In the genomic region with DNA sequence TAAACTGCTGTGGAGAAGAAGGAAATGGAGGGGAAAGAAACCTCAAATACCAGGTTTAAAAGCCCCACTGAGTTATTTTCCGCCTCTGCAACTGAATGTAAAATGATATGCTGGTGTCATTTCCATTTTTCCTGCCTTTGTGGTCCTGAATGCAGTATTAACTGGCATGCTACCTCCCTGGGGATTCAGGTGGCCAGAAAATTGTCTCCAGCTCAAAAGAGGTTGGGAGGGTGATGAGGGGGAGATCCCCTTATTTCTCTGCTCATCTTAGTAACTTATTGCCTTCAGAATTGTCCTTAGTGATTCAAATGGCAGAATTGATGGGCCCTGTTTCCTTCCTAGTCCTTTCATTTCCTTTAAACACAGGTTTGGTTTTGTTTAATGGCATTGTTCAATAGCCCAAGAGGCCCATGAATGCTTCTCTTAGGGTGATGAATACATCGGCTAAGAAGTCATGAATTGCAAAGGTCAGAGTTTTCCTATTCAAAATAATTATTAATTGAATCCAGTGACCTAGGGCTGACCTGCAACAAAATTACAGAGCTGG, we compare ENCODE assay signal across 13 cellular contexts.
DNase-seq lines count a peak whose midpoint lies in the region; ATAC-seq, FAIRE-seq and TF ChIP-seq lines count a peak whose summit lies in the region.
"Had no signal": no experiment of that assay in that cellular context is flagged by ENCODE, and none has a peak within 500 bp of the region (broad histone marks: within the 10 kb centered on the region; RNA-seq: fewer than 3 reads in every experiment).

No MANE protein-coding gene starts in this region.

- DNase-seq in DND-41 (no peak), GM12878 (ENCODE audit: low read depth, low spot score) (no peak), HEK293T (ENCODE audit: extremely low spot score) (no peak), activated T-cell treated with anti-CD3 and anti-CD28 coated beads for 4 hours (no peak)
- DNase-seq in stimulated activated effector memory CD8-positive, alpha-beta T cell treated with anti-CD3 and anti-CD28 coated beads, Interleukin-12 subunit alpha, Interleukin-12 subunit beta, amount 100 ng/mL, for 72 hours (ENCODE audit: low spot score in 2 of 2): no peak
- DNase-seq in T-helper 2 cell treated with Interferon-gamma antibody and Interleukin-4, amounts not matched to agents 5 μg/mL and 100 μg/mL, for 36 hours (ENCODE audit: low spot score): no peak
- DNase-seq: activated T-cell treated with anti-CD3 and anti-CD28 coated beads, Interleukin-2, amount 50 U/mL, for 4 hours; C1 segment of cervical spinal cord; T-helper 2 cell; upper lobe of left lung had no signal

- no peak overlapping the region for H3K4me2 ChIP-seq in DND-41 (ENCODE audit: insufficient read depth, low read length)
- H3K4me2 ChIP-seq in GM12878 (ENCODE audit: control insufficient read depth, insufficient read depth): peak overlapping the region; percentile 72

- no peak overlapping the region for H3K9ac ChIP-seq in DND-41 (ENCODE audit: low read depth, low read length)
- H3K9ac ChIP-seq in GM12878 (ENCODE audit: control insufficient read depth, insufficient read depth, low read length): no peak overlapping the region

- H3K4me1 ChIP-seq in DND-41 (ENCODE audit: insufficient read depth, low read length) (peaks cover 51% of the 10 kb centered on the region), GM12878 (ENCODE audit: control insufficient read depth, insufficient read depth, low read length) (peaks cover 30% of the 10 kb centered on the region)

- H3K4me1 Mint-ChIP-seq in stimulated activated effector memory CD8-positive, alpha-beta T cell treated with anti-CD3 and anti-CD28 coated beads, Interleukin-12 subunit alpha, Interleukin-12 subunit beta, amount 100 ng/mL, for 72 hours: peaks cover 67% of the 10 kb centered on the region
- peaks cover 35% of the 10 kb centered on the region for H3K4me1 Mint-ChIP-seq in T-helper 2 cell treated with Interferon-gamma antibody and Interleukin-4, amounts not matched to agents 5 μg/mL and 100 μg/mL, for 36 hours (ENCODE audit: low read depth)

- peak; percentile 27 for FAIRE-seq in GM12878 (lab: Jason Lieb, UNC)

- no peak overlapping the region for H3K4me3 Mint-ChIP-seq in stimulated activated effector memory CD8-positive, alpha-beta T cell treated with anti-CD3 and anti-CD28 coated beads, Interleukin-12 subunit alpha, Interleukin-12 subunit beta, amount 100 ng/mL, for 72 hours
- no peak overlapping the region for H3K4me3 Mint-ChIP-seq in T-helper 2 cell treated with Interferon-gamma antibody and Interleukin-4, amounts not matched to agents 5 μg/mL and 100 μg/mL, for 36 hours
- H3K4me3 Mint-ChIP-seq: activated T-cell treated with anti-CD3 and anti-CD28 coated beads, Interleukin-2, amount 50 U/mL, for 4 hours had no signal

- CTCF ChIA-PET in GM12878 (lab: Yijun Ruan, JAX): interaction anchor here (0.7 to 2.4 kb wide), 4 partner anchors 10 to 369 kb away, joined by 3 to 6 read pairs (median 4); no protein-coding TSS in a partner anchor
- CTCF ChIA-PET in HEK293T (lab: Yijun Ruan, JAX): no interaction called here

- intact Hi-C loops in GM12878 (cut with micrococcal nuclease; ENCODE audit: unreplicated experiment): no loop called here

- H3K79me2 ChIP-seq in DND-41 (ENCODE audit: insufficient read depth, low read length) (peaks cover 96% of the 10 kb centered on the region), GM12878 (ENCODE audit: control insufficient read depth, insufficient read depth, low read length) (peaks cover 2% of the 10 kb centered on the region)

- H4K20me1 ChIP-seq in DND-41 (ENCODE audit: insufficient read depth, low read length): peaks cover 83% of the 10 kb centered on the region
- H4K20me1 ChIP-seq in GM12878 (ENCODE audit: control insufficient read depth, insufficient read depth): no peaks in the 10 kb centered on the region

- RAD21 ChIA-PET in GM12878 (lab: Charles Lee; ENCODE audit: unreplicated experiment): interaction anchor here (0.7 to 2.4 kb wide), 4 partner anchors 12 to 369 kb away, joined by 4 to 10 read pairs (median 6); no protein-coding TSS in a partner anchor

- no peak overlapping the region for H3K4me3 ChIP-seq in DND-41 (ENCODE audit: low read depth in 1 of 2, low read length in 2 of 2)
- H3K4me3 ChIP-seq in GM12878: no peak overlapping the region
- H3K4me3 ChIP-seq: upper lobe of left lung had no signal

- no peak for TF ChIP-seq POLR2A in GM12878 (IDR thresholded peaks at IDR 0.05; ENCODE audit: low read depth, low read length)

- ATAC-seq in DND-41 (ENCODE audit: insufficient read depth, low read depth) (no peak), GM19467 (IDR thresholded peaks at IDR 0.05; ENCODE audit: unreplicated experiment) (peak; percentile 18), HG03175 (IDR thresholded peaks at IDR 0.05; ENCODE audit: unreplicated experiment) (peak; percentile 44), GM12878 (peak; percentile 73)
- ATAC-seq in stimulated activated effector memory CD8-positive, alpha-beta T cell treated with anti-CD3 and anti-CD28 coated beads, Interleukin-12 subunit alpha, Interleukin-12 subunit beta, amount 100 ng/mL, for 72 hours: no peak
- ATAC-seq: activated T-cell treated with anti-CD3 and anti-CD28 coated beads, Interleukin-2, amount 50 U/mL, for 4 hours; sciatic nerve had no signal

- H3K36me3 Mint-ChIP-seq in stimulated activated effector memory CD8-positive, alpha-beta T cell treated with anti-CD3 and anti-CD28 coated beads, Interleukin-12 subunit alpha, Interleukin-12 subunit beta, amount 100 ng/mL, for 72 hours: no peaks in the 10 kb centered on the region
- H3K36me3 Mint-ChIP-seq in T-helper 2 cell treated with Interferon-gamma antibody and Interleukin-4, amounts not matched to agents 5 μg/mL and 100 μg/mL, for 36 hours (ENCODE audit: low read depth): peaks cover 7% of the 10 kb centered on the region

- H3K9me3 Mint-ChIP-seq in stimulated activated effector memory CD8-positive, alpha-beta T cell treated with anti-CD3 and anti-CD28 coated beads, Interleukin-12 subunit alpha, Interleukin-12 subunit beta, amount 100 ng/mL, for 72 hours: no peaks in the 10 kb centered on the region
- no peaks in the 10 kb centered on the region for H3K9me3 Mint-ChIP-seq in T-helper 2 cell treated with Interferon-gamma antibody and Interleukin-4, amounts not matched to agents 5 μg/mL and 100 μg/mL, for 36 hours
- H3K9me3 Mint-ChIP-seq: activated T-cell treated with anti-CD3 and anti-CD28 coated beads, Interleukin-2, amount 50 U/mL, for 4 hours had no signal

- in situ Hi-C loops in GM12878 (cut with MboI): no loop called here

- H3K36me3 ChIP-seq in DND-41 (ENCODE audit: insufficient read depth, low read length) (peaks cover 44% of the 10 kb centered on the region), GM12878 (ENCODE audit: control insufficient read depth in 2 of 2, insufficient read depth in 2 of 2, low read length in 1 of 2) (peaks cover 0 to 1% of the 10 kb centered on the region in 2 experiments; a peak in 1 of 4 replicates)
- H3K36me3 ChIP-seq: upper lobe of left lung had no signal

- H3K9me3 ChIP-seq in DND-41 (ENCODE audit: insufficient read depth, low read length, severe bottlenecking) (no peaks in the 10 kb centered on the region), GM12878 (replicated peaks; ENCODE audit: control insufficient read depth, insufficient read depth, low read length) (no peaks in the 10 kb centered on the region)
- H3K9me3 ChIP-seq: upper lobe of left lung had no signal

- H3K27ac Mint-ChIP-seq in stimulated activated effector memory CD8-positive, alpha-beta T cell treated with anti-CD3 and anti-CD28 coated beads, Interleukin-12 subunit alpha, Interleukin-12 subunit beta, amount 100 ng/mL, for 72 hours: no peak overlapping the region
- H3K27ac Mint-ChIP-seq in T-helper 2 cell treated with Interferon-gamma antibody and Interleukin-4, amounts not matched to agents 5 μg/mL and 100 μg/mL, for 36 hours: no peak overlapping the region

- BruUV-seq in GM12878 (replicated peaks; lab: Mats Ljungman, UMichigan): no TSS peak

- no peak for TF ChIP-seq RAD21 in GM12878 (IDR thresholded peaks at IDR 0.05; ENCODE audit: insufficient read depth, low read depth, low read length)

- TF ChIP-seq CTCF in DND-41 (IDR thresholded peaks at IDR 0.05; ENCODE audit: borderline replicate concordance, extremely low read depth, low read length, poor library complexity, severe bottlenecking) (no peak), GM12878 (IDR thresholded peaks at IDR 0.05 in 2 of 3, conservative IDR thresholded peaks at IDR 0.05 in 1 of 3; ENCODE audit: control insufficient read depth in 2 of 3, extremely low read depth in 1 of 3, insufficient read depth in 1 of 3, low read depth in 3 of 3, low read length in 3 of 3) (no peak)

- 84% methylated on average over 2 of the region's 2 CpGs for WGBS in GM12878 (ENCODE audit: insufficient coverage, insufficient replicate concordance, low lambda C conversion rate, missing lambda C conversion rate)

- SMC1A ChIA-PET in GM12878 (lab: Charles Lee; ENCODE audit: uncharacterized antibody, unreplicated experiment): interaction anchor here (0.7 to 4.0 kb wide), 5 partner anchors 9 to 197 kb away, joined by 3 to 21 read pairs (median 4); no protein-coding TSS in a partner anchor

- no peak for TF ChIP-seq EP300 in GM12878 (IDR thresholded peaks at IDR 0.05; ENCODE audit: borderline replicate concordance in 1 of 2, control insufficient read depth in 1 of 2, low read depth in 2 of 2, low read length in 2 of 2)

- no peaks in the 10 kb centered on the region for H3K27me3 Mint-ChIP-seq in T-helper 2 cell treated with Interferon-gamma antibody and Interleukin-4, amounts not matched to agents 5 μg/mL and 100 μg/mL, for 36 hours (ENCODE audit: low read depth)

- H3K27ac ChIP-seq in DND-41 (ENCODE audit: low read length): peak overlapping the region; percentile 60
- H3K27ac ChIP-seq in GM12878 (ENCODE audit: control insufficient read depth, insufficient read depth): peak overlapping the region; percentile 34
- H3K27ac ChIP-seq: upper lobe of left lung had no signal

- no peaks in the 10 kb centered on the region for H3K27me3 ChIP-seq in DND-41 (ENCODE audit: insufficient read depth, low read length, poor library complexity)
- H3K27me3 ChIP-seq in GM12878 (replicated peaks in 1 of 2; ENCODE audit: control insufficient read depth in 2 of 2, insufficient read depth in 2 of 2, low read length in 1 of 2): no peaks in the 10 kb centered on the region
- H3K27me3 ChIP-seq: upper lobe of left lung had no signal

- POLR2A ChIA-PET in GM12878 (lab: Charles Lee) (no interaction called here), HEK293T (lab: Yijun Ruan, JAX) (no interaction called here)

- H2AFZ ChIP-seq in DND-41 (ENCODE audit: low read depth, low read length) (no peak overlapping the region), GM12878 (ENCODE audit: control insufficient read depth, low read depth, low read length) (no peak overlapping the region)

TF ChIP-seq in GM12878, 131 proteins besides CTCF, POLR2A, EP300 and RAD21 (continues in another document):
- TF ChIP-seq IKZF1 (conservative IDR thresholded peaks at IDR 0.05): 0 out of 2 replicates have a peak, but pooled peaks have one; percentile 22
- TF ChIP-seq IKZF2 (IDR thresholded peaks at IDR 0.05): peak in 1 of 2 experiments; percentile 24; a peak in 1 of 4 replicates
- no peak for TF ChIP-seq HDGF (IDR thresholded peaks at IDR 0.05)

TF ChIP-seq in HEK293T, 16 proteins besides CTCF, POLR2A, EP300 and RAD21 (continues in another document):
- TF ChIP-seq TARDBP (IDR thresholded peaks at IDR 0.05) (no peak), CTBP1 (IDR thresholded peaks at IDR 0.05; ENCODE audit: borderline replicate concordance) (no peak), BHLHE40 (IDR thresholded peaks at IDR 0.05; ENCODE audit: borderline replicate concordance) (no peak)

Comparison
In these comparisons a context has a peak if more than half of its experiments do, and no peak if none do; other contexts are left out.
1. ATAC-seq: peak in GM19467 (single experiment), HG03175 (single experiment) and GM12878 (single experiment); none in DND-41 (single experiment) and stimulated activated effector memory CD8-positive, alpha-beta T cell treated with anti-CD3 and anti-CD28 coated beads, Interleukin-12 subunit alpha, Interleukin-12 subunit beta, amount 100 ng/mL, for 72 hours (single experiment).